Comparison of ENCODE assay signal across 2 cellular contexts in the genomic region with DNA sequence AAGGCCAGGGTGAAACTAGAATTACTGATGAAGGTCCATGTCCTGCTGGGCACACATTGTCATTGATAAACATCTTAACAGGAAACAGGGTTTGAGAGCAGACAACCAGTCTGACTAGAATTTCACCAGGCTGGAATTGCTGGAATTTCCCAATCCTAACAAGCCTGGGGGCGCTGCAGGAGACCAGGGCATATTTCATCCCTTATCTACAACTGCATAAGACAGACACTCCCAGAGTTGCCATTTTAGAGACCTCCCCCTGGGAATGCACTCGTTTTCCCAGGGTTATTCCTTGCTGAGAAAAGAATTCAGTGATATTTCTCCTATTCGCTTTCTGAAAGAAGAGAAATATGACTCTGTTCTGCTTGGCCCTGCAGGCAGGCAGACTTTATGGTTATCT.
TF ChIP-seq lines count a peak whose summit lies in the region.

No MANE protein-coding gene starts in this region.

TF ChIP-seq in HEK293T, 16 proteins besides CTCF, POLR2A, EP300 and RAD21 (continued from another document):
- TF ChIP-seq, protein P1, sequence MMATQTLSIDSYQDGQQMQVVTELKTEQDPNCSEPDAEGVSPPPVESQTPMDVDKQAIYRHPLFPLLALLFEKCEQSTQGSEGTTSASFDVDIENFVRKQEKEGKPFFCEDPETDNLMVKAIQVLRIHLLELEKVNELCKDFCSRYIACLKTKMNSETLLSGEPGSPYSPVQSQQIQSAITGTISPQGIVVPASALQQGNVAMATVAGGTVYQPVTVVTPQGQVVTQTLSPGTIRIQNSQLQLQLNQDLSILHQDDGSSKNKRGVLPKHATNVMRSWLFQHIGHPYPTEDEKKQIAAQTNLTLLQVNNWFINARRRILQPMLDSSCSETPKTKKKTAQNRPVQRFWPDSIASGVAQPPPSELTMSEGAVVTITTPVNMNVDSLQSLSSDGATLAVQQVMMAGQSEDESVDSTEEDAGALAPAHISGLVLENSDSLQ (IDR thresholded peaks at IDR 0.05), result peak; percentile 93

TF ChIP-seq in GM12878, 131 proteins besides CTCF, POLR2A, EP300 and RAD21:
- peak; percentile 69; the same call in 1 of the 2 replicates for TF ChIP-seq CBX5 (IDR thresholded peaks at IDR 0.05; ENCODE audit: low read depth)
- TF ChIP-seq, protein P2, sequence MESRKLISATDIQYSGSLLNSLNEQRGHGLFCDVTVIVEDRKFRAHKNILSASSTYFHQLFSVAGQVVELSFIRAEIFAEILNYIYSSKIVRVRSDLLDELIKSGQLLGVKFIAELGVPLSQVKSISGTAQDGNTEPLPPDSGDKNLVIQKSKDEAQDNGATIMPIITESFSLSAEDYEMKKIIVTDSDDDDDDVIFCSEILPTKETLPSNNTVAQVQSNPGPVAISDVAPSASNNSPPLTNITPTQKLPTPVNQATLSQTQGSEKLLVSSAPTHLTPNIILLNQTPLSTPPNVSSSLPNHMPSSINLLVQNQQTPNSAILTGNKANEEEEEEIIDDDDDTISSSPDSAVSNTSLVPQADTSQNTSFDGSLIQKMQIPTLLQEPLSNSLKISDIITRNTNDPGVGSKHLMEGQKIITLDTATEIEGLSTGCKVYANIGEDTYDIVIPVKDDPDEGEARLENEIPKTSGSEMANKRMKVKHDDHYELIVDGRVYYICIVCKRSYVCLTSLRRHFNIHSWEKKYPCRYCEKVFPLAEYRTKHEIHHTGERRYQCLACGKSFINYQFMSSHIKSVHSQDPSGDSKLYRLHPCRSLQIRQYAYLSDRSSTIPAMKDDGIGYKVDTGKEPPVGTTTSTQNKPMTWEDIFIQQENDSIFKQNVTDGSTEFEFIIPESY (IDR thresholded peaks at IDR 0.05), result peak; percentile 85
- TF ChIP-seq, protein P3, sequence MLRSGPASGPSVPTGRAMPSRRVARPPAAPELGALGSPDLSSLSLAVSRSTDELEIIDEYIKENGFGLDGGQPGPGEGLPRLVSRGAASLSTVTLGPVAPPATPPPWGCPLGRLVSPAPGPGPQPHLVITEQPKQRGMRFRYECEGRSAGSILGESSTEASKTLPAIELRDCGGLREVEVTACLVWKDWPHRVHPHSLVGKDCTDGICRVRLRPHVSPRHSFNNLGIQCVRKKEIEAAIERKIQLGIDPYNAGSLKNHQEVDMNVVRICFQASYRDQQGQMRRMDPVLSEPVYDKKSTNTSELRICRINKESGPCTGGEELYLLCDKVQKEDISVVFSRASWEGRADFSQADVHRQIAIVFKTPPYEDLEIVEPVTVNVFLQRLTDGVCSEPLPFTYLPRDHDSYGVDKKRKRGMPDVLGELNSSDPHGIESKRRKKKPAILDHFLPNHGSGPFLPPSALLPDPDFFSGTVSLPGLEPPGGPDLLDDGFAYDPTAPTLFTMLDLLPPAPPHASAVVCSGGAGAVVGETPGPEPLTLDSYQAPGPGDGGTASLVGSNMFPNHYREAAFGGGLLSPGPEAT (IDR thresholded peaks at IDR 0.05; ENCODE audit: low read depth), result 0 out of 2 replicates have a peak, but pooled peaks have one; percentile 20
